ENCODE assay signal across 8 cellular contexts in genomic region chr12:69739287-69740191, GRCh38. TPM values are rescaled to one million over a fixed set of nuclear protein-coding genes. Genes with fewer than 3 reads are reported as not detected.
DNase-seq lines count a peak whose midpoint lies in the region; ATAC-seq and TF ChIP-seq lines count a peak whose summit lies in the region.

No MANE protein-coding gene starts in this region.

- peaks cover 25% of the 10 kb centered on the region for H3K4me1 ChIP-seq in DND-41 (ENCODE audit: insufficient read depth, low read length)
- H3K4me1 ChIP-seq in KMS-11 (ENCODE audit: low read depth, poor library complexity, severe bottlenecking): peaks cover 20% of the 10 kb centered on the region
- peaks cover 5% of the 10 kb centered on the region for H3K4me1 ChIP-seq in testis

- TF ChIP-seq CTCF in DND-41 (IDR thresholded peaks at IDR 0.05; ENCODE audit: borderline replicate concordance, extremely low read depth, low read length, poor library complexity, severe bottlenecking): no peak
- TF ChIP-seq CTCF in KMS-11 (conservative IDR thresholded peaks at IDR 0.05; ENCODE audit: low read depth, low read length): no peak
- TF ChIP-seq CTCF in testis (IDR thresholded peaks at IDR 0.05): no peak

- H3K9ac ChIP-seq in DND-41 (ENCODE audit: low read depth, low read length): peak overlapping the region; percentile 74
- peak overlapping the region; percentile 67 for H3K9ac ChIP-seq in KMS-11

- H3K9me3 ChIP-seq in DND-41 (ENCODE audit: insufficient read depth, low read length, severe bottlenecking) (no peaks in the 10 kb centered on the region), testis (no peaks in the 10 kb centered on the region)

- intact Hi-C loops in testis (cut with DNase I; ENCODE audit: low total_unique reads): no loop called here

- DNase-seq in DND-41 (peak; percentile 79), SIG-M5 (lab: John Stamatoyannopoulos, UW) (peak; percentile 24), glomerular visceral epithelial cell (ENCODE audit: extremely low spot score) (peak; percentile 61), occipital lobe (lab: John Stamatoyannopoulos, UW) (peak; percentile 7), testis (peak; percentile 61)
- peak in 3 of 4 experiments; percentile 20 to 39 (median 33) for DNase-seq in activated naive CD4-positive, alpha-beta T cell (lab: John Stamatoyannopoulos, UW)

- H3K27me3 ChIP-seq in DND-41 (ENCODE audit: insufficient read depth, low read length, poor library complexity): peaks cover 15% of the 10 kb centered on the region
- no peaks in the 10 kb centered on the region for H3K27me3 ChIP-seq in KMS-11 (ENCODE audit: insufficient read depth, low read depth)
- no peaks in the 10 kb centered on the region for H3K27me3 ChIP-seq in testis

- peak overlapping the region; percentile 74 for H2AFZ ChIP-seq in DND-41 (ENCODE audit: low read depth, low read length)
- peak overlapping the region; percentile 89 for H2AFZ ChIP-seq in KMS-11 (ENCODE audit: low read depth)

- peak overlapping the region; percentile 61; the same call in 1 of the 2 replicates for H3K27ac ChIP-seq in DND-41 (ENCODE audit: low read length)
- peak overlapping the region; percentile 53 for H3K27ac ChIP-seq in KMS-11
- H3K27ac ChIP-seq in testis: peak overlapping the region; percentile 59 to 86

- H3K79me2 ChIP-seq in DND-41 (ENCODE audit: insufficient read depth, low read length) (peaks cover 10% of the 10 kb centered on the region), KMS-11 (ENCODE audit: insufficient read depth, low read depth) (peaks cover 28% of the 10 kb centered on the region; the same call in 1 of the 2 replicates)

- H3K36me3 ChIP-seq in DND-41 (ENCODE audit: insufficient read depth, low read length): no peaks in the 10 kb centered on the region; the same call in 1 of the 2 replicates
- no peaks in the 10 kb centered on the region for H3K36me3 ChIP-seq in KMS-11 (ENCODE audit: insufficient read depth)
- H3K36me3 ChIP-seq in testis (ENCODE audit: low read depth, missing control alignments): no peaks in the 10 kb centered on the region

- TF ChIP-seq POLR2A in testis (IDR thresholded peaks at IDR 0.05): no peak

- 1% methylated on average over 23 to 56 of the region's 66 CpGs for WGBS in testis, 2 donors

- H3K4me3 ChIP-seq in DND-41 (ENCODE audit: low read depth in 1 of 2, low read length in 2 of 2) (peak overlapping the region; percentile 94 to 95), KMS-11 (IDR thresholded peaks at IDR 0.05; ENCODE audit: insufficient read depth, low read depth, low read length) (peak overlapping the region; percentile 57), testis (peak overlapping the region; percentile 73 to 90)

- H4K20me1 ChIP-seq in DND-41 (ENCODE audit: insufficient read depth, low read length) (peaks cover 14% of the 10 kb centered on the region; the same call in 1 of the 2 replicates), KMS-11 (ENCODE audit: insufficient read depth) (0 out of 2 replicates have a peak, but pooled peaks cover 4% of the 10 kb centered on the region)

- ATAC-seq in DND-41 (ENCODE audit: insufficient read depth, low read depth) (peak; percentile 75), GM21825 (IDR thresholded peaks at IDR 0.05; ENCODE audit: unreplicated experiment) (peak; percentile 32)

- H3K4me2 ChIP-seq in DND-41 (ENCODE audit: insufficient read depth, low read length) (peak overlapping the region; percentile 96), KMS-11 (peak overlapping the region; percentile 76)

RNA-seq across cellular contexts. Expression of gene RAB3IP, which starts 0.9 kb away (rescaled TPM):
- total RNA-seq in occipital lobe: 49.4 TPM
- total RNA-seq in testis: 100 to 1,000 TPM in 1 of 2 donors, 10 to 100 TPM in 1; 50.9 to 105 TPM
- 133 TPM for polyA plus RNA-seq in testis (ENCODE audit: insufficient read depth, low read depth, low replicate concordance)

RNA-seq across cellular contexts. Expression of gene BEST3, which starts 40.4 kb away (rescaled TPM):
- total RNA-seq in occipital lobe: 0.78 TPM
- 1 to 10 TPM in 1 of 2 donors, under 1 TPM in 1; 0.74 to 2.1 TPM for total RNA-seq in testis
- polyA plus RNA-seq in testis (ENCODE audit: insufficient read depth, low read depth, low replicate concordance): 9.8 TPM

Comparison
In these comparisons a context has a peak if more than half of its experiments do, and no peak if none do; other contexts are left out.
1. Peak in every context shown above with its lines: DNase-seq, ATAC-seq, H3K4me3 ChIP-seq and H3K27ac ChIP-seq.
2. DNase-seq: peak in every context shown above with its lines; median percentile 79 in DND-41; 61 in glomerular visceral epithelial cell; 61 in testis; 33 in activated naive CD4-positive, alpha-beta T cell; 24 in SIG-M5; 7 in occipital lobe.